In genomic region chr2:204717591-204717990, GRCh38 we compare ENCODE assay signal across 19 cellular contexts.
"Had no signal": no experiment of that assay in that cellular context is flagged by ENCODE, and none has a peak within 500 bp of the region (broad histone marks: within the 10 kb centered on the region; RNA-seq: fewer than 3 reads in every experiment).

No MANE protein-coding gene starts in this region.

- H3K9me3 ChIP-seq: SK-N-SH had no signal

- ATAC-seq: Panc1, PC-3 had no signal

- H3K4me2 ChIP-seq: KMS-11, SK-N-SH had no signal

- DNase-seq: IMR-90, Kasumi-1, MM.1S, NCI-H1092 treated with DMSO at 0.1 percent for 48 hours, NCI-H1436, NCI-H187 treated with DMSO at 0.1 percent for 48 hours, NCI-H2029 treated with DMSO at 0.1 percent for 48 hours, NCI-H2171 treated with DMSO at 0.1 percent for 48 hours, NCI-H345, NCI-H524, NCI-H526 treated with DMSO at 0.1 percent for 48 hours, NCI-H748 treated with DMSO at 0.1 percent for 48 hours, PC-3, SHP77, SK-N-SH, SW 1271 had no signal

- H3K9ac ChIP-seq: KMS-11, SK-N-SH had no signal

- H3K27ac ChIP-seq: KMS-11, RWPE1 had no signal
